ENCODE assay signal across 2 cellular contexts in the genomic region with DNA sequence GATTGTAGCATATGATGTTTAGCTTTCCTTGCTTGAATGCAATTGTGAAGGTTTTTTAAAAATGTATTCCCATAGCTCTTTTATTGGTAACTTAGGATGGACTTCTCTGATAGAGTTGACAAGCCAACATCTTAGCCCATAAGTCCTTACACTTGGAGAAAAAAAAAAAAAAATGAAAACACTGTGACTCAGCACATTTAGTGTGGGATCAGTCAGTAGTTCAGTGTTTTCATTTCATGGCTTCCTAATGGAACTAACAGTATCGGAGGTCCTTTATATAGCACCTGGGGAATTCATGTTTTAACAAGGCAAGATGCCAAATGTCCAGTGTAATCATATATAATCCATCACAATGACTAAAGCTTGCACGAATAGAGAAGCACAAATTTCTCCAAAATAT.
TF ChIP-seq lines count a peak whose summit lies in the region.

No MANE protein-coding gene starts in this region.

TF ChIP-seq in SK-N-SH treated with all-trans-retinoic acid at 6 μM for 48 hours, 23 proteins besides CTCF, POLR2A, EP300 and RAD21 (continued from another document):
- TF ChIP-seq BACH2 (CRISPR knock-in tag; IDR thresholded peaks at IDR 0.05; ENCODE audit: borderline replicate concordance) (no peak), ZNF70 (CRISPR knock-in tag; IDR thresholded peaks at IDR 0.05) (no peak), ZNF565 (CRISPR knock-in tag; conservative IDR thresholded peaks at IDR 0.05; ENCODE audit: low read depth) (no peak)

TF ChIP-seq in K562, 482 proteins besides CTCF, POLR2A, EP300 and RAD21 (continued from another document and continues in another):
- TF ChIP-seq KDM5B (IDR thresholded peaks at IDR 0.05; ENCODE audit: insufficient replicate concordance, low read depth, low read length): no peak
- TF ChIP-seq RBM22 (IDR thresholded peaks at IDR 0.05; ENCODE audit: low read depth, low read length, poor library complexity, severe bottlenecking): no peak
- no peak for TF ChIP-seq FIP1L1 (IDR thresholded peaks at IDR 0.05; ENCODE audit: low read depth, low read length, poor library complexity, severe bottlenecking)
- TF ChIP-seq NFE2L1 (tag; IDR thresholded peaks at IDR 0.05; ENCODE audit: borderline replicate concordance, low read depth): peak; percentile 83
- no peak for TF ChIP-seq SMAD2 (IDR thresholded peaks at IDR 0.05; ENCODE audit: low read depth, low read length)
- TF ChIP-seq PHB2 (IDR thresholded peaks at IDR 0.05; ENCODE audit: low read depth): no peak
- TF ChIP-seq, protein P1, sequence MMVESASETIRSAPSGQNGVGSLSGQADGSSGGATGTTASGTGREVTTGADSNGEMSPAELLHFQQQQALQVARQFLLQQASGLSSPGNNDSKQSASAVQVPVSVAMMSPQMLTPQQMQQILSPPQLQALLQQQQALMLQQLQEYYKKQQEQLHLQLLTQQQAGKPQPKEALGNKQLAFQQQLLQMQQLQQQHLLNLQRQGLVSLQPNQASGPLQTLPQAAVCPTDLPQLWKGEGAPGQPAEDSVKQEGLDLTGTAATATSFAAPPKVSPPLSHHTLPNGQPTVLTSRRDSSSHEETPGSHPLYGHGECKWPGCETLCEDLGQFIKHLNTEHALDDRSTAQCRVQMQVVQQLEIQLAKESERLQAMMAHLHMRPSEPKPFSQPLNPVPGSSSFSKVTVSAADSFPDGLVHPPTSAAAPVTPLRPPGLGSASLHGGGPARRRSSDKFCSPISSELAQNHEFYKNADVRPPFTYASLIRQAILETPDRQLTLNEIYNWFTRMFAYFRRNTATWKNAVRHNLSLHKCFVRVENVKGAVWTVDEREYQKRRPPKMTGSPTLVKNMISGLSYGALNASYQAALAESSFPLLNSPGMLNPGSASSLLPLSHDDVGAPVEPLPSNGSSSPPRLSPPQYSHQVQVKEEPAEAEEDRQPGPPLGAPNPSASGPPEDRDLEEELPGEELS (CRISPR knock-in tag; IDR thresholded peaks at IDR 0.05; ENCODE audit: borderline replicate concordance): no peak
- TF ChIP-seq NCOA4 (IDR thresholded peaks at IDR 0.05; ENCODE audit: partially characterized antibody): no peak
- TF ChIP-seq DMBX1 (CRISPR knock-in tag; IDR thresholded peaks at IDR 0.05; ENCODE audit: borderline replicate concordance): no peak
- no peak for TF ChIP-seq CBX2 (IDR thresholded peaks at IDR 0.05; ENCODE audit: insufficient read depth, low read length, poor library complexity, severe bottlenecking)
- TF ChIP-seq POLR2AphosphoS2 (IDR thresholded peaks at IDR 0.05; ENCODE audit: low read length): no peak
- TF ChIP-seq GABPA (tag; conservative IDR thresholded peaks at IDR 0.05; ENCODE audit: low read depth): no peak
- TF ChIP-seq POLR2B (IDR thresholded peaks at IDR 0.05; ENCODE audit: low read depth, partially characterized antibody): no peak
- peak; percentile 76 for TF ChIP-seq MAFF (IDR thresholded peaks at IDR 0.05; ENCODE audit: low read length)
- no peak for TF ChIP-seq EZH2 (IDR thresholded peaks at IDR 0.05; ENCODE audit: borderline replicate concordance, low read depth, low read length)
- no peak for TF ChIP-seq SPI1 (IDR thresholded peaks at IDR 0.05; ENCODE audit: borderline replicate concordance, low read depth, low read length)
- TF ChIP-seq, protein P2, sequence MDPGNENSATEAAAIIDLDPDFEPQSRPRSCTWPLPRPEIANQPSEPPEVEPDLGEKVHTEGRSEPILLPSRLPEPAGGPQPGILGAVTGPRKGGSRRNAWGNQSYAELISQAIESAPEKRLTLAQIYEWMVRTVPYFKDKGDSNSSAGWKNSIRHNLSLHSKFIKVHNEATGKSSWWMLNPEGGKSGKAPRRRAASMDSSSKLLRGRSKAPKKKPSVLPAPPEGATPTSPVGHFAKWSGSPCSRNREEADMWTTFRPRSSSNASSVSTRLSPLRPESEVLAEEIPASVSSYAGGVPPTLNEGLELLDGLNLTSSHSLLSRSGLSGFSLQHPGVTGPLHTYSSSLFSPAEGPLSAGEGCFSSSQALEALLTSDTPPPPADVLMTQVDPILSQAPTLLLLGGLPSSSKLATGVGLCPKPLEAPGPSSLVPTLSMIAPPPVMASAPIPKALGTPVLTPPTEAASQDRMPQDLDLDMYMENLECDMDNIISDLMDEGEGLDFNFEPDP (CRISPR knock-in tag; IDR thresholded peaks at IDR 0.05): no peak
- TF ChIP-seq XRCC3 (IDR thresholded peaks at IDR 0.05): no peak
- peak; percentile 76 for TF ChIP-seq NFE2 (IDR thresholded peaks at IDR 0.05; ENCODE audit: low read depth)
- no peak for TF ChIP-seq ZNF76 (CRISPR knock-in tag; IDR thresholded peaks at IDR 0.05; ENCODE audit: borderline replicate concordance)
- no peak for TF ChIP-seq ZNF263 (CRISPR knock-in tag; IDR thresholded peaks at IDR 0.05; ENCODE audit: borderline replicate concordance)
- TF ChIP-seq GATAD2B (IDR thresholded peaks at IDR 0.05; ENCODE audit: borderline replicate concordance): no peak
- no peak for TF ChIP-seq ATF1 (CRISPR knock-in tag; IDR thresholded peaks at IDR 0.05)
- no peak for TF ChIP-seq ATF1 (tag; IDR thresholded peaks at IDR 0.05)
- TF ChIP-seq ZNF436 (CRISPR knock-in tag; IDR thresholded peaks at IDR 0.05): no peak
- TF ChIP-seq FOXA1 (IDR thresholded peaks at IDR 0.05; ENCODE audit: borderline replicate concordance): no peak
- no peak for TF ChIP-seq TCF3 (CRISPR knock-in tag; IDR thresholded peaks at IDR 0.05)
- TF ChIP-seq, protein P3, sequence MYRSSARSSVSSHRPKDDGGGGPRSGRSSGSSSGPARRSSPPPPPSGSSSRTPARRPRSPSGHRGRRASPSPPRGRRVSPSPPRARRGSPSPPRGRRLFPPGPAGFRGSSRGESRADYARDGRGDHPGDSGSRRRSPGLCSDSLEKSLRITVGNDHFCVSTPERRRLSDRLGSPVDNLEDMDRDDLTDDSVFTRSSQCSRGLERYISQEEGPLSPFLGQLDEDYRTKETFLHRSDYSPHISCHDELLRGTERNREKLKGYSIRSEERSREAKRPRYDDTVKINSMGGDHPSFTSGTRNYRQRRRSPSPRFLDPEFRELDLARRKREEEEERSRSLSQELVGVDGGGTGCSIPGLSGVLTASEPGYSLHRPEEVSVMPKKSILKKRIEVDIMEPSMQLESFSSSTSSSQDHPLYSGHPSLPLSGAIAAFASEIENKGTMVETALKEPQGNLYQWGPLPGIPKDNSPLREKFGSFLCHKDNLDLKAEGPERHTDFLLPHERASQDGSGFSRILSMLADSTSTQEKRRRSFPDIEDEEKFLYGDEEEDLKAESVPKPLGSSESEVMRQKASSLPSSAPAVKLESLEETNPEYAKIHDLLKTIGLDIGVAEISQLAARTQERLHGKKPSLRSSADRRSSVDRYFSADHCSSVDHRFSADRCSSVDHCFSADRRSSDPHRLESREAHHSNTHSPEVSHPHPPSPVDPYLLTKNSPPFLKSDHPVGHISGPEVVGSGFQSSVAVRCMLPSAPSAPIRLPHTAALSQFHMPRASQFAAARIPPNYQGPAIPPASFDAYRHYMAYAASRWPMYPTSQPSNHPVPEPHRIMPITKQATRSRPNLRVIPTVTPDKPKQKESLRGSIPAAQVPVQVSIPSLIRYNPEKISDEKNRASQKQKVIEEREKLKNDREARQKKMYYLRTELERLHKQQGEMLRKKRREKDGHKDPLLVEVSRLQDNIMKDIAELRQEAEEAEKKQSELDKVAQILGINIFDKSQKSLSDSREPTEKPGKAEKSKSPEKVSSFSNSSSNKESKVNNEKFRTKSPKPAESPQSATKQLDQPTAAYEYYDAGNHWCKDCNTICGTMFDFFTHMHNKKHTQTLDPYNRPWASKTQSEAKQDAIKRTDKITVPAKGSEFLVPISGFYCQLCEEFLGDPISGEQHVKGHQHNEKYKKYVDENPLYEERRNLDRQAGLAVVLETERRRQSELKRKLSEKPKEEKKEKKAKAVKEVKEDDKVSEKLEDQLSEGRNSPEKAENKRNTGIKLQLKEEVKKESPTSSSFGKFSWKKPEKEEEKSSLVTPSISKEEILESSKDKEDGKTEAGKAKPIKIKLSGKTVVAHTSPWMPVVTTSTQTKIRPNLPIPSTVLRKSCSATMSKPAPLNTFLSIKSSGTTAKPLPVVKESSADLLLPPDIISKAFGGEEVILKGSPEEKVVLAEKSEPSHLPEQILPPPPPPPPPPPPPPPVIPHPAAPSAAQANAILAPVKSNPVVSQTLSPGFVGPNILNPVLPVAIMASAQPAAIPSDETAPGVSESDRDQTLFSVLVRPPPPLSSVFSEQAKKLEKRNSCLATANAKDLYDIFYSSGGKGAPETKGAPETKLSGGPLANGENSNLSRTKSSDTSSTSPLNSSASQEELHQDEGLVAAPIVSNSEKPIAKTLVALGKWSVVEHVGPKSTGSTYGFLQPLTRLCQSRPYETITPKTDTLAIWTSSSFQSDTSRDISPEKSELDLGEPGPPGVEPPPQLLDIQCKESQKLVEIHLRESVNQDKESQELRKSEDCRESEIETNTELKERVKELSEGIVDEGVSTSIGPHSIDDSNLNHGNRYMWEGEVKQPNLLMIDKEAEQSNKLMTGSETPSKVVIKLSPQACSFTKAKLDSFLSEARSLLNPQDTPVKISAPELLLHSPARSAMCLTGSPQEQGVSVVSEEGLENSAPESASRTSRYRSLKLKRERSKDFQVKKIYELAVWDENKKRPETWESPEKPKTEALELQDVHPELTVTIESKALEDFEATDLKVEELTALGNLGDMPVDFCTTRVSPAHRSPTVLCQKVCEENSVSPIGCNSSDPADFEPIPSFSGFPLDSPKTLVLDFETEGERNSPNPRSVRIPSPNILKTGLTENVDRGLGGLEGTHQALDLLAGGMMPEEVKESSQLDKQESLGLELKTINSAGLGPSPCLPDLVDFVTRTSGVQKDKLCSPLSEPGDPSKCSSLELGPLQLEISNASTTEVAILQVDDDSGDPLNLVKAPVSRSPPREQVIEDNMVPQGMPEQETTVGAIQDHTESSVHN (IDR thresholded peaks at IDR 0.05; ENCODE audit: borderline replicate concordance in 1 of 2, low read depth in 1 of 2): no peak
- no peak for TF ChIP-seq ZNF589 (CRISPR knock-in tag; IDR thresholded peaks at IDR 0.05; ENCODE audit: low read depth)
- no peak for TF ChIP-seq GABPB1 (CRISPR knock-in tag; IDR thresholded peaks at IDR 0.05)
- TF ChIP-seq SREBF1 (IDR thresholded peaks at IDR 0.05; ENCODE audit: borderline replicate concordance, low read depth, low read length): no peak
- peak; percentile 69; the same call in 1 of the 2 replicates for TF ChIP-seq MAFK (IDR thresholded peaks at IDR 0.05; ENCODE audit: low read length)
- TF ChIP-seq, protein P4, sequence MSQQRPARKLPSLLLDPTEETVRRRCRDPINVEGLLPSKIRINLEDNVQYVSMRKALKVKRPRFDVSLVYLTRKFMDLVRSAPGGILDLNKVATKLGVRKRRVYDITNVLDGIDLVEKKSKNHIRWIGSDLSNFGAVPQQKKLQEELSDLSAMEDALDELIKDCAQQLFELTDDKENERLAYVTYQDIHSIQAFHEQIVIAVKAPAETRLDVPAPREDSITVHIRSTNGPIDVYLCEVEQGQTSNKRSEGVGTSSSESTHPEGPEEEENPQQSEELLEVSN (IDR thresholded peaks at IDR 0.05; ENCODE audit: borderline replicate concordance in 1 of 2, extremely low read depth in 1 of 2, insufficient read depth in 1 of 2, insufficient read length in 1 of 2, low read depth in 1 of 2, low read length in 1 of 2, poor library complexity in 1 of 2, severe bottlenecking in 1 of 2): no peak
- peak; percentile 88 for TF ChIP-seq ZNF316 (IDR thresholded peaks at IDR 0.05)
- TF ChIP-seq, protein P5, sequence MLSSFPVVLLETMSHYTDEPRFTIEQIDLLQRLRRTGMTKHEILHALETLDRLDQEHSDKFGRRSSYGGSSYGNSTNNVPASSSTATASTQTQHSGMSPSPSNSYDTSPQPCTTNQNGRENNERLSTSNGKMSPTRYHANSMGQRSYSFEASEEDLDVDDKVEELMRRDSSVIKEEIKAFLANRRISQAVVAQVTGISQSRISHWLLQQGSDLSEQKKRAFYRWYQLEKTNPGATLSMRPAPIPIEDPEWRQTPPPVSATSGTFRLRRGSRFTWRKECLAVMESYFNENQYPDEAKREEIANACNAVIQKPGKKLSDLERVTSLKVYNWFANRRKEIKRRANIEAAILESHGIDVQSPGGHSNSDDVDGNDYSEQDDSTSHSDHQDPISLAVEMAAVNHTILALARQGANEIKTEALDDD (IDR thresholded peaks at IDR 0.05): no peak
- TF ChIP-seq, protein P6, sequence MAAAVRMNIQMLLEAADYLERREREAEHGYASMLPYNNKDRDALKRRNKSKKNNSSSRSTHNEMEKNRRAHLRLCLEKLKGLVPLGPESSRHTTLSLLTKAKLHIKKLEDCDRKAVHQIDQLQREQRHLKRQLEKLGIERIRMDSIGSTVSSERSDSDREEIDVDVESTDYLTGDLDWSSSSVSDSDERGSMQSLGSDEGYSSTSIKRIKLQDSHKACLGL (CRISPR knock-in tag; IDR thresholded peaks at IDR 0.05; ENCODE audit: borderline replicate concordance, poor library complexity, severe bottlenecking): no peak
- no peak for TF ChIP-seq CREBBP (IDR thresholded peaks at IDR 0.05; ENCODE audit: low read depth, low read length)
- peak; percentile 52; the same call in 1 of the 2 replicates for TF ChIP-seq ZNF384 (IDR thresholded peaks at IDR 0.05; ENCODE audit: low read depth, low read length)
- no peak for TF ChIP-seq ILF3 (IDR thresholded peaks at IDR 0.05; ENCODE audit: borderline replicate concordance)
- TF ChIP-seq SMAD4 (CRISPR knock-in tag; conservative IDR thresholded peaks at IDR 0.05): no peak
- TF ChIP-seq HCFC1 (IDR thresholded peaks at IDR 0.05; ENCODE audit: low read depth, low read length): no peak
- TF ChIP-seq ATF7 (IDR thresholded peaks at IDR 0.05): no peak
- TF ChIP-seq KAT7 (CRISPR knock-in tag; IDR thresholded peaks at IDR 0.05; ENCODE audit: borderline replicate concordance): no peak
- TF ChIP-seq SRSF1 (IDR thresholded peaks at IDR 0.05; ENCODE audit: low read depth, low read length): no peak
- peak; percentile 83 for TF ChIP-seq C11orf30 (IDR thresholded peaks at IDR 0.05; ENCODE audit: low read depth)
- TF ChIP-seq KLF6 (CRISPR knock-in tag; IDR thresholded peaks at IDR 0.05; ENCODE audit: borderline replicate concordance): no peak
- TF ChIP-seq MAFG (tag; conservative IDR thresholded peaks at IDR 0.05): peak; percentile 94
- no peak for TF ChIP-seq SIN3A (IDR thresholded peaks at IDR 0.05; ENCODE audit: borderline replicate concordance in 2 of 2, control insufficient read depth in 1 of 2, low read depth in 2 of 2, low read length in 2 of 2)
- no peak for TF ChIP-seq SIN3B (IDR thresholded peaks at IDR 0.05; ENCODE audit: low read depth)
